20 cellular contexts compared by ENCODE assay signal in the genomic region with DNA sequence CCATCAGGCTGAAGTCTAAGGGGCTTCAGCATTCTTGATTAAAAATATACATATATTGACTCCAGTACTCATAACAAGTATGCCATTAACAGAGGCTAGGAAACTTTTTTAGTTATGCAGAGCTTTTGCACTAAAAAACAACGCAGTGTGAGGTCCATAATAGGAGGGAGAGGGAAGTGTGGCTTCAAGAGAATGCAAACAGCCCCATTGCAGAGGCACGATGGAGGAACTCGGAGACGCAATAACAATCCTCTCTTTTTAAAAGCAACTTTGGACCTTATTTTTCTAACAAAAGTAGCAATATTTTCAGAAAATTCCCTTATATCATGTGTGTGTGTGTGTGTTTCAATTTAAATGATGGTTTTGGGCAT.
DNase-seq lines count a peak whose midpoint lies in the region; TF ChIP-seq lines count a peak whose summit lies in the region.
"Had no signal": no experiment of that assay in that cellular context is flagged by ENCODE, and none has a peak within 500 bp of the region (broad histone marks: within the 10 kb centered on the region; RNA-seq: fewer than 3 reads in every experiment).

No MANE protein-coding gene starts in this region.

- H2BK5ac ChIP-seq in mesendoderm (ENCODE audit: low read length): no peak overlapping the region

- H3K18ac ChIP-seq in mesendoderm (ENCODE audit: low read length): no peak overlapping the region

- no peak overlapping the region for H3K4ac ChIP-seq in mesendoderm (ENCODE audit: low read depth, low read length)

- no peaks in the 10 kb centered on the region for H3K36me3 ChIP-seq in H7 (replicated peaks; ENCODE audit: control insufficient read depth, insufficient read depth, low read length)
- H3K36me3 ChIP-seq in SJSA1: no peaks in the 10 kb centered on the region; the same call in 1 of the 2 replicates
- no peaks in the 10 kb centered on the region for H3K36me3 ChIP-seq in hepatocyte (replicated peaks; ENCODE audit: insufficient read depth, low read depth)
- H3K36me3 ChIP-seq in testis (ENCODE audit: low read depth, missing control alignments): no peaks in the 10 kb centered on the region
- H3K36me3 ChIP-seq in mesendoderm (ENCODE audit: control insufficient read depth, insufficient read depth, low read length): no peaks in the 10 kb centered on the region

- H2BK15ac ChIP-seq in mesendoderm (replicated peaks; ENCODE audit: low read depth): no peak overlapping the region

- peaks cover 42% of the 10 kb centered on the region for H3K4me1 ChIP-seq in SJSA1 (replicated peaks)
- H3K4me1 ChIP-seq in hepatocyte (ENCODE audit: insufficient read depth): peaks cover 18% of the 10 kb centered on the region
- H3K4me1 ChIP-seq in testis: peaks cover 35% of the 10 kb centered on the region
- H3K4me1 ChIP-seq in mesendoderm (ENCODE audit: control insufficient read depth, low read depth, low read length): peaks cover 3% of the 10 kb centered on the region

- no peaks in the 10 kb centered on the region for H3K79me2 ChIP-seq in hepatocyte
- no peaks in the 10 kb centered on the region for H3K79me2 ChIP-seq in mesendoderm (ENCODE audit: control insufficient read depth, insufficient read depth, low read length)

- no peak overlapping the region for H3K9ac ChIP-seq in mesendoderm (ENCODE audit: low read length)

- no peaks in the 10 kb centered on the region for H4K20me1 ChIP-seq in hepatocyte (ENCODE audit: insufficient read depth, poor library complexity, severe bottlenecking)

- TF ChIP-seq POLR2A in testis (IDR thresholded peaks at IDR 0.05): no peak

- no peaks in the 10 kb centered on the region for H3K79me1 ChIP-seq in mesendoderm (ENCODE audit: low read length)

- peak; percentile 41 for DNase-seq in H7
- peak in 1 of 2 experiments; percentile 85 for DNase-seq in SJSA1 (ENCODE audit: low read depth in 1 of 2, low spot score in 2 of 2)
- no peak for DNase-seq in hepatocyte (ENCODE audit: low spot score)
- DNase-seq in testis: no peak
- DNase-seq in NCI-H510A treated with DMSO at 0.1 percent for 48 hours (lab: John Stamatoyannopoulos, UW): no peak
- no peak for DNase-seq in HuH-7.5 (ENCODE audit: low spot score)
- DNase-seq in mesendoderm: no peak
- DNase-seq: Calu3; CD8-positive, alpha-beta memory T cell; DMS79 treated with DMSO at 0.1 percent for 48 hours; GF-D8; KBM-7; MV-4-11; NCI-H1105; NCI-H2029; NCI-H2227 treated with DMSO at 0.1 percent for 48 hours; NCI-H510A; NCI-H774; SIG-M5; T-cell had no signal

- H3K9me2 ChIP-seq in hepatocyte (replicated peaks; ENCODE audit: insufficient read depth): no peaks in the 10 kb centered on the region

- TF ChIP-seq CTCF in hepatocyte (IDR thresholded peaks at IDR 0.05; ENCODE audit: poor library complexity) (no peak), testis (IDR thresholded peaks at IDR 0.05) (no peak)

- H3K9me3 ChIP-seq in SJSA1 (replicated peaks) (no peaks in the 10 kb centered on the region), hepatocyte (ENCODE audit: low read depth) (no peaks in the 10 kb centered on the region), testis (no peaks in the 10 kb centered on the region)

- no peak overlapping the region for H2AK5ac ChIP-seq in mesendoderm (ENCODE audit: low read length)

- H3K27ac ChIP-seq in SJSA1 (peak overlapping the region; percentile 67), hepatocyte (peak overlapping the region; percentile 75), testis (peak overlapping the region; percentile 6 to 69), mesendoderm (ENCODE audit: low read depth, low read length) (no peak overlapping the region)

- no peak overlapping the region for H3K23ac ChIP-seq in mesendoderm (ENCODE audit: low read length)

- H3K4me3 ChIP-seq in H7 (ENCODE audit: insufficient read depth, low read depth, low read length) (no peak overlapping the region), SJSA1 (0 out of 2 replicates have a peak overlapping the region, but pooled peaks have one; percentile 2), hepatocyte (no peak overlapping the region), testis (no peak overlapping the region), mesendoderm (ENCODE audit: low read length) (no peak overlapping the region)

- H3K27me3 ChIP-seq in H7 (ENCODE audit: control insufficient read depth, insufficient read depth, low read length) (no peaks in the 10 kb centered on the region), SJSA1 (replicated peaks) (no peaks in the 10 kb centered on the region), hepatocyte (no peaks in the 10 kb centered on the region), testis (no peaks in the 10 kb centered on the region), mesendoderm (ENCODE audit: insufficient read depth, low read length, poor library complexity) (no peaks in the 10 kb centered on the region)

- intact Hi-C loops in testis (cut with DNase I; ENCODE audit: low total_unique reads): no loop called here

- H3K4me2 ChIP-seq in hepatocyte (peak overlapping the region; percentile 35), mesendoderm (ENCODE audit: low read length) (no peak overlapping the region)

- peak overlapping the region; percentile 5 for H2AFZ ChIP-seq in hepatocyte

- WGBS in hepatocyte (ENCODE audit: low lambda C conversion rate, missing lambda C conversion rate): 44% methylated on average over 4 of the region's 4 CpGs
- 8 to 27% methylated on average over 4 of the region's 4 CpGs for WGBS in testis, 2 donors
- WGBS in mesendoderm (ENCODE audit: extremely low coverage, insufficient coverage, low lambda C conversion rate): no CpG with 5 or more reads among the region's 4 CpGs

- H4K5ac ChIP-seq in mesendoderm (ENCODE audit: low read length): no peak overlapping the region

- H4K8ac ChIP-seq in mesendoderm (ENCODE audit: low read depth, low read length): no peak overlapping the region

- no peak overlapping the region for H3K56ac ChIP-seq in mesendoderm (ENCODE audit: low read length)

- no peak overlapping the region for H2BK120ac ChIP-seq in mesendoderm (ENCODE audit: low read depth, low read length)
